In genomic region chr11:109870313-109870712, GRCh38 we compare ENCODE assay signal across 17 cellular contexts.
"Had no signal": no experiment of that assay in that cellular context is flagged by ENCODE, and none has a peak within 500 bp of the region (broad histone marks: within the 10 kb centered on the region; RNA-seq: fewer than 3 reads in every experiment).

No MANE protein-coding gene starts in this region.

- H3K27ac ChIP-seq: colonic mucosa, heart left ventricle, parathyroid adenoma, psoas muscle, tibial artery, upper lobe of right lung, vagina had no signal

- H3K4me3 Mint-ChIP-seq: naive thymus-derived CD4-positive, alpha-beta T cell; nephron progenitor cell had no signal

- H3K9me3 ChIP-seq: colonic mucosa, psoas muscle, tibial artery, vagina had no signal

- H3K4me1 Mint-ChIP-seq: naive thymus-derived CD4-positive, alpha-beta T cell had no signal

- H3K4me1 ChIP-seq: colonic mucosa, parathyroid adenoma, psoas muscle, tibial artery, upper lobe of right lung, vagina had no signal

- DNase-seq: colonic mucosa; dermis blood vessel endothelial cell; effector CD4-positive, alpha-beta T cell; heart left ventricle; hippocampal formation; left colon; mammary epithelial cell; naive thymus-derived CD4-positive, alpha-beta T cell; nephron progenitor cell; psoas muscle; stimulated activated CD4-positive, alpha-beta T cell treated with anti-CD3 and anti-CD28 coated beads, Interleukin-2, amount 100 ng/mL, for 24 hours; stimulated activated naive CD8-positive, alpha-beta T cell treated with anti-CD3 and anti-CD28 coated beads, Interleukin-15, Interleukin-2, amounts not matched to agents 100 U/mL and 50 U/mL, for 24 hours; tibial artery; upper lobe of right lung had no signal

- ATAC-seq: left colon; naive thymus-derived CD4-positive, alpha-beta T cell; psoas muscle; sciatic nerve; stimulated activated naive CD8-positive, alpha-beta T cell treated with anti-CD3 and anti-CD28 coated beads, Interleukin-15, Interleukin-2, amounts not matched to agents 100 U/mL and 50 U/mL, for 24 hours; upper lobe of right lung had no signal

- H3K27ac Mint-ChIP-seq: naive thymus-derived CD4-positive, alpha-beta T cell; nephron progenitor cell had no signal

- H3K27me3 ChIP-seq: colonic mucosa, heart left ventricle, tibial artery, upper lobe of right lung, vagina had no signal

- H3K9ac ChIP-seq: parathyroid adenoma had no signal

- H3K36me3 Mint-ChIP-seq: naive thymus-derived CD4-positive, alpha-beta T cell had no signal

- H3K4me3 ChIP-seq: colonic mucosa, heart left ventricle, psoas muscle, tibial artery, upper lobe of right lung, vagina had no signal

- H3K36me3 ChIP-seq: colonic mucosa, heart left ventricle, tibial artery, upper lobe of right lung, vagina had no signal
